In genomic region chr7:50303082-50303893, GRCh38 we compare ENCODE assay signal across 9 cellular contexts. TPM values are rescaled to one million over a fixed set of nuclear protein-coding genes. Genes with fewer than 3 reads are reported as not detected.
DNase-seq lines count a peak whose midpoint lies in the region; ATAC-seq, FAIRE-seq and TF ChIP-seq lines count a peak whose summit lies in the region.
"Had no signal": no experiment of that assay in that cellular context is flagged by ENCODE, and none has a peak within 500 bp of the region (broad histone marks: within the 10 kb centered on the region; RNA-seq: fewer than 3 reads in every experiment).

No MANE protein-coding gene starts in this region.

- no peak for TF ChIP-seq EP300 in SK-N-SH (IDR thresholded peaks at IDR 0.05; ENCODE audit: borderline replicate concordance in 1 of 2, low read depth in 1 of 2, low read length in 1 of 2)

- no peaks in the 10 kb centered on the region for H3K9me3 Mint-ChIP-seq in endothelial cell (ENCODE audit: unreplicated experiment)

- no peak for FAIRE-seq in small intestine (lab: Jason Lieb, UNC)

- H3K9me3 ChIP-seq in SK-N-SH (no peaks in the 10 kb centered on the region; the same call in 1 of the 2 replicates), Peyer's patch (no peaks in the 10 kb centered on the region), small intestine (ENCODE audit: control insufficient read depth, low read depth) (no peaks in the 10 kb centered on the region)

- H3K9me2 ChIP-seq in SK-N-SH: no peaks in the 10 kb centered on the region

- H3K4me1 Mint-ChIP-seq in endothelial cell (ENCODE audit: unreplicated experiment): peaks cover 6% of the 10 kb centered on the region

- H3K79me2 ChIP-seq in SK-N-SH (ENCODE audit: insufficient read depth): no peaks in the 10 kb centered on the region

- no peak for ATAC-seq in SK-N-SH treated with all-trans-retinoic acid at 6 μM for 48 hours
- no peak for ATAC-seq in GM19455 (IDR thresholded peaks at IDR 0.05; ENCODE audit: unreplicated experiment)

- CTCF ChIA-PET in SK-N-SH (lab: Yijun Ruan, JAX): interaction anchor here (1.7 kb wide), 1 partner anchor 10 kb away, joined by 3 read pairs; no protein-coding TSS in a partner anchor

- H3K27ac ChIP-seq in SK-N-SH (ENCODE audit: low read depth in 2 of 2, low read length in 1 of 2) (no peak overlapping the region), Peyer's patch (peak overlapping the region in 2 of 4 donors; percentile 30 to 95), small intestine (ENCODE audit: low read depth in 1 of 2, low read length in 1 of 2) (no peak overlapping the region), substantia nigra (ENCODE audit: low read depth, low read length, poor library complexity, severe bottlenecking) (no peak overlapping the region)

- peak overlapping the region in 1 of 2 experiments; percentile 38; a peak in 1 of 4 replicates for H3K4me3 ChIP-seq in SK-N-SH (ENCODE audit: low read depth in 2 of 2, low read length in 1 of 2)
- H3K4me3 ChIP-seq in Peyer's patch: peak overlapping the region; percentile 30 to 75 (median 52)
- H3K4me3 ChIP-seq in small intestine (ENCODE audit: low read depth in 1 of 2, low read length in 2 of 2): peak overlapping the region; percentile 60 to 64

- peaks cover 0 to 3% of the 10 kb centered on the region in 2 experiments; a peak in 1 of 4 replicates for H3K4me1 ChIP-seq in SK-N-SH (ENCODE audit: control insufficient read depth in 1 of 2, insufficient read depth in 2 of 2, low read depth in 1 of 2, low read length in 1 of 2)
- H3K4me1 ChIP-seq in Peyer's patch: no peaks in the 10 kb centered on the region
- no peaks in the 10 kb centered on the region for H3K4me1 ChIP-seq in small intestine (ENCODE audit: control insufficient read depth in 2 of 2, insufficient read depth in 1 of 2, low read depth in 1 of 2, low read length in 1 of 2)

- H3K27ac Mint-ChIP-seq in endothelial cell (ENCODE audit: unreplicated experiment): no peak overlapping the region

- peak overlapping the region; percentile 85 for H3K4me3 Mint-ChIP-seq in endothelial cell (ENCODE audit: unreplicated experiment)

- POLR2A ChIA-PET in SK-N-SH (lab: Yijun Ruan, JAX): no interaction called here

- H3K9ac ChIP-seq in SK-N-SH: no peak overlapping the region

- TF ChIP-seq CTCF in SK-N-SH (IDR thresholded peaks at IDR 0.05): no peak
- no peak for TF ChIP-seq CTCF in Peyer's patch (IDR thresholded peaks at IDR 0.05)
- no peak for TF ChIP-seq CTCF in endothelial cell (IDR thresholded peaks at IDR 0.05; ENCODE audit: unreplicated experiment)

- H3K36me3 ChIP-seq in SK-N-SH (replicated peaks in 1 of 2; ENCODE audit: control insufficient read depth in 1 of 2, insufficient read depth in 2 of 2, low read length in 1 of 2) (no peaks in the 10 kb centered on the region), Peyer's patch (no peaks in the 10 kb centered on the region), small intestine (ENCODE audit: control insufficient read depth in 2 of 2, insufficient read depth in 2 of 2, low read length in 2 of 2) (no peaks in the 10 kb centered on the region)

- DNase-seq in SK-N-SH: peak; percentile 19
- DNase-seq in Peyer's patch: peak in 1 of 3 donors; percentile 55
- no peak for DNase-seq in endothelial cell (ENCODE audit: low spot score)
- no peak for DNase-seq in small intestine
- no peak for DNase-seq in UCSD-AML1 (lab: John Stamatoyannopoulos, UW; ENCODE audit: unreplicated experiment)
- no peak for DNase-seq in substantia nigra (lab: John Stamatoyannopoulos, UW)
- DNase-seq: ACHN had no signal

- H3K27me3 ChIP-seq in SK-N-SH (ENCODE audit: insufficient read depth): peaks cover 24% of the 10 kb centered on the region
- H3K27me3 ChIP-seq in Peyer's patch: peaks cover 0 to 2% of the 10 kb centered on the region in 2 donors
- H3K27me3 ChIP-seq in small intestine (ENCODE audit: control insufficient read depth in 2 of 2, insufficient read depth in 2 of 2, low read length in 2 of 2): peaks cover 3 to 4% of the 10 kb centered on the region in 2 donors

- TF ChIP-seq RAD21 in SK-N-SH (IDR thresholded peaks at IDR 0.05; ENCODE audit: low read length): no peak

- peaks cover 12% of the 10 kb centered on the region for H3K27me3 Mint-ChIP-seq in endothelial cell (ENCODE audit: unreplicated experiment)

- H2AFZ ChIP-seq in SK-N-SH (ENCODE audit: low read depth): no peak overlapping the region

- WGBS in SK-N-SH (ENCODE audit: low lambda C conversion rate): 64% methylated on average over 31 of the region's 59 CpGs
- WGBS in small intestine, 3 donors: 26 to 32% (median 29%) methylated on average over 57 to 59 of the region's 59 CpGs

- H3F3A ChIP-seq in SK-N-SH (replicated peaks; ENCODE audit: insufficient read depth): no peaks in the 10 kb centered on the region

- no peaks in the 10 kb centered on the region for H4K20me1 ChIP-seq in SK-N-SH (ENCODE audit: insufficient read depth)

- no peak for TF ChIP-seq POLR2A in Peyer's patch (IDR thresholded peaks at IDR 0.05)

- no peaks in the 10 kb centered on the region for H3K36me3 Mint-ChIP-seq in endothelial cell (ENCODE audit: low read depth, unreplicated experiment)

- no peak overlapping the region for H3K4me2 ChIP-seq in SK-N-SH

TF ChIP-seq in SK-N-SH, 30 proteins besides CTCF, POLR2A, EP300 and RAD21 (continues in another document):
- TF ChIP-seq RFX5 (IDR thresholded peaks at IDR 0.05; ENCODE audit: low read length) (no peak), JUND (IDR thresholded peaks at IDR 0.05) (no peak), SIN3A (IDR thresholded peaks at IDR 0.05; ENCODE audit: borderline replicate concordance, low read depth, low read length) (no peak), REST (IDR thresholded peaks at IDR 0.05; ENCODE audit: low read depth, low read length) (no peak), CHD2 (IDR thresholded peaks at IDR 0.05; ENCODE audit: low read length, partially characterized antibody) (no peak), YY1 (IDR thresholded peaks at IDR 0.05; ENCODE audit: low read depth) (no peak)

TF ChIP-seq in SK-N-SH treated with all-trans-retinoic acid at 6 μM for 48 hours, 23 proteins besides CTCF, POLR2A, EP300 and RAD21:
- TF ChIP-seq ARNTL (CRISPR knock-in tag; IDR thresholded peaks at IDR 0.05; ENCODE audit: borderline replicate concordance, low read depth) (no peak), ISL1 (CRISPR knock-in tag; IDR thresholded peaks at IDR 0.05) (no peak), TOX (CRISPR knock-in tag; IDR thresholded peaks at IDR 0.05; ENCODE audit: borderline replicate concordance) (no peak), TSHZ2 (CRISPR knock-in tag; IDR thresholded peaks at IDR 0.05) (no peak), TCF4 (CRISPR knock-in tag; IDR thresholded peaks at IDR 0.05; ENCODE audit: borderline replicate concordance) (no peak), ZNF565 (CRISPR knock-in tag; conservative IDR thresholded peaks at IDR 0.05; ENCODE audit: low read depth) (no peak)
TF ChIP-seq in SK-N-SH treated with all-trans-retinoic acid at 6 μM for 48 hours: peak in this region for 0.

RNA-seq across cellular contexts. Expression of gene IKZF1, which starts 1.2 kb away (rescaled TPM):
- polyA plus RNA-seq in SK-N-SH (2012; rRNA removed) (not detected in 2 replicates), small intestine (1 to 10 TPM; 1.8 to 5.9 (median 3.0) TPM)
- polyA plus RNA-seq in SK-N-SH (2012; cell fraction: cytosol; rRNA removed): not detected in 2 replicates
- polyA plus RNA-seq in SK-N-SH (2012; cell fraction: nucleus; rRNA removed): not detected in 2 replicates
- total RNA-seq in Peyer's patch (100 to 1,000 TPM in 1 of 4 donors, 10 to 100 TPM in 3; 25.3 to 108 (median 31.7) TPM), endothelial cell (ENCODE audit: unreplicated experiment) (3.1 TPM)
